In the genomic region with DNA sequence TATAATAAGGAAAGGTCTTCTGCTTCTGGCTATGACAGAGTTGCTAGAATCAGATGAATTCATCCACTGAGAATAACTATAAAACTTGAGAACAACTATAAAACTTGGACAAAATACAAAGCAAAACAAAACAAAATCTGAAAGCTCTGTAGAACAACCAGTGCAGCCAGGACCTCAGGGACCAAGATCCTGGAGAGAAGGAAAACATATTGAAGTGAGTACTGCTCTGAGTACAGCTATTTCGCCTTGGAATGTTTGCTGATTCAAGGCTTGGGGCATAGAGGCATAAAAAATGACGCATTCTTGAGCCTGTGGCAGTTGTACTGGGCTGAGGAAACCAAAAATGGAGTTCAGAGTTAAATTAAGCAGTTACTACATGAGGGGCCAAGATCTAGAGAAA, we compare ENCODE assay signal across 1 cellular context.
TF ChIP-seq lines count a peak whose summit lies in the region.

No MANE protein-coding gene starts in this region.

TF ChIP-seq in HepG2, 621 proteins besides CTCF, POLR2A, EP300 and RAD21:
- TF ChIP-seq NCOA5 (CRISPR knock-in tag; IDR thresholded peaks at IDR 0.05) (no peak), ZBTB10 (CRISPR knock-in tag; IDR thresholded peaks at IDR 0.05; ENCODE audit: borderline replicate concordance) (no peak), BORCS8-MEF2B (CRISPR knock-in tag; IDR thresholded peaks at IDR 0.05) (no peak), FOSL2 (CRISPR knock-in tag; IDR thresholded peaks at IDR 0.05) (no peak), MED8 (CRISPR knock-in tag; IDR thresholded peaks at IDR 0.05; ENCODE audit: insufficient replicate concordance) (no peak), ZNF720 (CRISPR knock-in tag; IDR thresholded peaks at IDR 0.05) (no peak), ZNF343 (CRISPR knock-in tag; IDR thresholded peaks at IDR 0.05) (no peak)
- TF ChIP-seq, protein P1, sequence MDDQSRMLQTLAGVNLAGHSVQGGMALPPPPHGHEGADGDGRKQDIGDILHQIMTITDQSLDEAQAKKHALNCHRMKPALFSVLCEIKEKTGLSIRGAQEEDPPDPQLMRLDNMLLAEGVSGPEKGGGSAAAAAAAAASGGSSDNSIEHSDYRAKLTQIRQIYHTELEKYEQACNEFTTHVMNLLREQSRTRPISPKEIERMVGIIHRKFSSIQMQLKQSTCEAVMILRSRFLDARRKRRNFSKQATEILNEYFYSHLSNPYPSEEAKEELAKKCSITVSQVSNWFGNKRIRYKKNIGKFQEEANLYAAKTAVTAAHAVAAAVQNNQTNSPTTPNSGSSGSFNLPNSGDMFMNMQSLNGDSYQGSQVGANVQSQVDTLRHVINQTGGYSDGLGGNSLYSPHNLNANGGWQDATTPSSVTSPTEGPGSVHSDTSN (CRISPR knock-in tag; IDR thresholded peaks at IDR 0.05; ENCODE audit: borderline replicate concordance), result no peak
